In the genomic region with DNA sequence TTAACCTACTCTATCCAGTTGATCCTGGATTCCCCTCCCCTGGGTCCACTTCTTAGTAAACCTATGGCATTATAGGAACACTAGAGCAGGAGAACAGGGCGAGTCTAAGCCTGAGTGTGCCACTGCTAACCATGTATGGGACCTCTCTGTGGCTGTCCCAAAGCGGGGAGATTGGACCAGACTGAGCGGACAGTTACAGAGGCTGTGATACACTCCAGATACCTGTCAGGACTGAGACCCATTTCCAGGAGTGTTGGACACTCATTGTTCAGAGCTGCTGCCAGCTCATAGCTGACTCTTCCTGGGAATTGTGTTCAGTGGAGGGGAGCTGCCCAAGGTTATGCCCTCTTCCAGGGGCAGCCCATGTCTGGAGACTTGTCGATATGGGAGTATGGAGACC, we compare ENCODE assay signal across 24 cellular contexts.
"Had no signal": no experiment of that assay in that cellular context is flagged by ENCODE, and none has a peak within 500 bp of the region (broad histone marks: within the 10 kb centered on the region; RNA-seq: fewer than 3 reads in every experiment).

No MANE protein-coding gene starts in this region.

- H3K36me3 ChIP-seq: ovary had no signal

- H3K4me3 Mint-ChIP-seq: activated CD4-positive, alpha-beta T cell treated with anti-CD3 and anti-CD28 coated beads for 36 hours; activated CD8-positive, alpha-beta memory T cell treated with anti-CD3 and anti-CD28 coated beads, Interleukin-2, amount 10 ng/mL, durations not matched to agents 7 days and 5 days; activated CD8-positive, alpha-beta T cell treated with anti-CD3 and anti-CD28 coated beads, Interleukin-2, amount 10 ng/mL, durations not matched to agents 7 days and 5 days; immature natural killer cell; natural killer cell treated with Interleukin-12 subunit alpha and Interleukin-12 subunit beta and Interleukin-15 and Interleukin-18, amount 100 ng/mL, for 72 hours; stimulated activated naive B cell treated with anti-CD40 and anti-IgM and Interleukin-4, amounts not matched to agents 10 μg/mL and 1 μg/mL and 100 μg/mL, for 72 hours; T-cell had no signal

- H3K27ac ChIP-seq: ovary, stomach, tibial artery had no signal

- H3K27me3 Mint-ChIP-seq: activated CD4-positive, alpha-beta T cell treated with anti-CD3 and anti-CD28 coated beads for 36 hours; activated CD8-positive, alpha-beta memory T cell treated with anti-CD3 and anti-CD28 coated beads, Interleukin-2, amount 10 ng/mL, durations not matched to agents 7 days and 5 days; natural killer cell treated with Interleukin-12 subunit alpha and Interleukin-12 subunit beta and Interleukin-15 and Interleukin-18, amount 100 ng/mL, for 72 hours; progenitor cell of endocrine pancreas; stimulated activated naive B cell treated with anti-CD40 and anti-IgM and Interleukin-4, amounts not matched to agents 10 μg/mL and 1 μg/mL and 100 μg/mL, for 72 hours; T-cell had no signal

- H3K36me3 Mint-ChIP-seq: activated CD8-positive, alpha-beta memory T cell treated with anti-CD3 and anti-CD28 coated beads, Interleukin-2, amount 10 ng/mL, durations not matched to agents 7 days and 5 days; activated naive CD4-positive, alpha-beta T cell treated with anti-CD3 and anti-CD28 coated beads, Interleukin-2, amount 50 U/mL, for 72 hours; natural killer cell treated with Interleukin-12 subunit alpha and Interleukin-12 subunit beta and Interleukin-15 and Interleukin-18, amount 100 ng/mL, for 72 hours had no signal

- H3K4me3 ChIP-seq: mucosa of descending colon, ovary, sigmoid colon, stomach, tibial artery had no signal

- H3K27ac Mint-ChIP-seq: activated CD4-positive, alpha-beta T cell treated with anti-CD3 and anti-CD28 coated beads for 36 hours; activated CD8-positive, alpha-beta memory T cell treated with anti-CD3 and anti-CD28 coated beads, Interleukin-2, amount 10 ng/mL, durations not matched to agents 7 days and 5 days; activated CD8-positive, alpha-beta T cell treated with anti-CD3 and anti-CD28 coated beads, Interleukin-2, amount 10 ng/mL, durations not matched to agents 7 days and 5 days; natural killer cell treated with Interleukin-12 subunit alpha and Interleukin-12 subunit beta and Interleukin-15 and Interleukin-18, amount 100 ng/mL, for 72 hours; progenitor cell of endocrine pancreas; stimulated activated naive B cell treated with anti-CD40 and anti-IgM and Interleukin-4, amounts not matched to agents 10 μg/mL and 1 μg/mL and 100 μg/mL, for 72 hours; T-cell had no signal

- H3K9me3 Mint-ChIP-seq: activated naive CD4-positive, alpha-beta T cell treated with anti-CD3 and anti-CD28 coated beads, Interleukin-2, amount 50 U/mL, for 72 hours; immature natural killer cell; natural killer cell treated with Interleukin-12 subunit alpha and Interleukin-12 subunit beta and Interleukin-15 and Interleukin-18, amount 100 ng/mL, for 72 hours; stimulated activated naive B cell treated with anti-CD40 and anti-IgM and Interleukin-4, amounts not matched to agents 10 μg/mL and 1 μg/mL and 100 μg/mL, for 72 hours; T-cell had no signal

- H3K4me1 Mint-ChIP-seq: activated CD4-positive, alpha-beta T cell treated with anti-CD3 and anti-CD28 coated beads for 36 hours; activated CD8-positive, alpha-beta memory T cell treated with anti-CD3 and anti-CD28 coated beads, Interleukin-2, amount 10 ng/mL, durations not matched to agents 7 days and 5 days; T-cell had no signal

- H3K4me1 ChIP-seq: tibial artery had no signal

- DNase-seq: activated CD4-positive, alpha-beta T cell treated with anti-CD3 and anti-CD28 coated beads for 36 hours; activated CD4-positive, CD25-positive, alpha-beta regulatory T cell; activated CD8-positive, alpha-beta memory T cell treated with anti-CD3 and anti-CD28 coated beads, Interleukin-2, amount 10 ng/mL, durations not matched to agents 7 days and 5 days; activated CD8-positive, alpha-beta T cell treated with anti-CD3 and anti-CD28 coated beads, Interleukin-2, amount 10 ng/mL, durations not matched to agents 7 days and 5 days; activated naive CD4-positive, alpha-beta T cell; activated T-cell treated with anti-CD3 and anti-CD28 coated beads, Interleukin-2, amount 50 U/mL, for 48 hours; effector CD8-positive, alpha-beta T cell; hypothalamus; immature natural killer cell; kidney; mucosa of descending colon; ovary; small intestine; stimulated activated CD4-positive, alpha-beta T cell treated with anti-CD3 and anti-CD28 coated beads, Interleukin-1b, Interleukin-23, amount 100 ng/mL, for 48 hours; stimulated activated CD4-positive, alpha-beta T cell treated with anti-CD3 and anti-CD28 coated beads, Interleukin-4, amount 100 ng/mL, for 4 hours; stimulated activated CD8-positive, alpha-beta memory T cell treated with anti-CD3 and anti-CD28 coated beads, Interleukin-4, amount 100 ng/mL, for 48 hours; stimulated activated naive B cell treated with anti-CD40 and anti-IgM and Interleukin-4, amounts not matched to agents 10 μg/mL and 1 μg/mL and 100 μg/mL, for 72 hours; stomach; T-cell; tibial artery had no signal

- ATAC-seq: activated CD4-positive, alpha-beta T cell treated with anti-CD3 and anti-CD28 coated beads for 36 hours; activated CD8-positive, alpha-beta memory T cell treated with anti-CD3 and anti-CD28 coated beads, Interleukin-2, amount 10 ng/mL, durations not matched to agents 7 days and 5 days; activated CD8-positive, alpha-beta T cell treated with anti-CD3 and anti-CD28 coated beads, Interleukin-2, amount 10 ng/mL, durations not matched to agents 7 days and 5 days; activated naive CD4-positive, alpha-beta T cell treated with anti-CD3 and anti-CD28 coated beads, Interleukin-2, amount 50 U/mL, for 72 hours; mucosa of descending colon; natural killer cell treated with Interleukin-12 subunit alpha and Interleukin-12 subunit beta and Interleukin-15 and Interleukin-18, amount 100 ng/mL, for 72 hours; stimulated activated naive B cell treated with anti-CD40 and anti-IgM and Interleukin-4, amounts not matched to agents 10 μg/mL and 1 μg/mL and 100 μg/mL, for 72 hours; T-cell had no signal

- H3K9me3 ChIP-seq: mucosa of descending colon, ovary, sigmoid colon, stomach, tibial artery had no signal

- H3K27me3 ChIP-seq: ovary, sigmoid colon, stomach, tibial artery had no signal
